Comparison of ENCODE assay signal across 1 cellular context in genomic region chr3:37991109-37991508, GRCh38.
TF ChIP-seq lines count a peak whose summit lies in the region.

No MANE protein-coding gene starts in this region.

TF ChIP-seq in H1, 55 proteins besides CTCF, POLR2A, EP300 and RAD21:
- TF ChIP-seq GTF2F1 (IDR thresholded peaks at IDR 0.05; ENCODE audit: borderline replicate concordance, low read depth, low read length), result no peak
- no peak for TF ChIP-seq SRF (IDR thresholded peaks at IDR 0.05; ENCODE audit: low read depth, low read length)
- TF ChIP-seq HDAC2 (IDR thresholded peaks at IDR 0.05; ENCODE audit: borderline replicate concordance in 1 of 2, low read depth in 2 of 2, low read length in 2 of 2), result no peak
- TF ChIP-seq KDM4A (IDR thresholded peaks at IDR 0.05; ENCODE audit: low read depth, low read length, severe bottlenecking), result peak; percentile 42
- no peak for TF ChIP-seq CBX5 (IDR thresholded peaks at IDR 0.05; ENCODE audit: low read depth, low read length)
- TF ChIP-seq, protein P1, sequence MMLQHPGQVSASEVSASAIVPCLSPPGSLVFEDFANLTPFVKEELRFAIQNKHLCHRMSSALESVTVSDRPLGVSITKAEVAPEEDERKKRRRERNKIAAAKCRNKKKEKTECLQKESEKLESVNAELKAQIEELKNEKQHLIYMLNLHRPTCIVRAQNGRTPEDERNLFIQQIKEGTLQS (IDR thresholded peaks at IDR 0.05; ENCODE audit: insufficient read depth, low read depth, low read length), result no peak
- no peak for TF ChIP-seq POU5F1 (IDR thresholded peaks at IDR 0.05; ENCODE audit: low read depth, low read length)
- TF ChIP-seq JUN (IDR thresholded peaks at IDR 0.05; ENCODE audit: low read depth, low read length), result no peak
- no peak for TF ChIP-seq SIRT6 (IDR thresholded peaks at IDR 0.05; ENCODE audit: low read length)
- peak; percentile 31 for TF ChIP-seq ASH2L (IDR thresholded peaks at IDR 0.05; ENCODE audit: low read length)
